Comparison of ENCODE assay signal across 13 cellular contexts in genomic region chr3:13891492-13892073, GRCh38. TPM values are rescaled to one million over a fixed set of nuclear protein-coding genes. Genes with fewer than 3 reads are reported as not detected.
DNase-seq lines count a peak whose midpoint lies in the region; TF ChIP-seq lines count a peak whose summit lies in the region.
"Had no signal": no experiment of that assay in that cellular context is flagged by ENCODE, and none has a peak within 500 bp of the region (broad histone marks: within the 10 kb centered on the region; RNA-seq: fewer than 3 reads in every experiment).

No MANE protein-coding gene starts in this region.

- H3K27ac Mint-ChIP-seq in CD4-positive, alpha-beta memory T cell: peak overlapping the region in 6 of 7 donors; percentile 53 to 93 (median 88)
- H3K27ac Mint-ChIP-seq in activated T-helper 2 cell treated with anti-CD3 and anti-CD28 coated beads, Interferon-gamma antibody, Interleukin-2, Interleukin-4, amounts not matched to agents 10 μg/mL and 5 μg/mL and 100 μg/mL, durations not matched to agents 14 hours and 24 hours and 36 hours: no peak overlapping the region

- no peak overlapping the region for H3K4me3 ChIP-seq in CD4-positive, alpha-beta memory T cell (ENCODE audit: low read length in 2 of 2)
- H3K4me3 ChIP-seq in MM.1S (ENCODE audit: low read length): no peak overlapping the region
- H3K4me3 ChIP-seq: gastrocnemius medialis, transverse colon had no signal

- intact Hi-C loops in CD4-positive, alpha-beta memory T cell (cut with micrococcal nuclease): loop anchor here (10.0 kb wide), 1 partner anchor 1053 kb away; the partner anchor contains the start of gene NR2C2
- intact Hi-C loops in activated T-helper 2 cell treated with anti-CD3 and anti-CD28 coated beads, Interferon-gamma antibody, Interleukin-2, Interleukin-4, amounts not matched to agents 10 μg/mL and 5 μg/mL and 100 μg/mL, durations not matched to agents 14 hours and 24 hours and 36 hours (cut with micrococcal nuclease): loop anchor here (10.0 kb wide), 1 partner anchor 407 kb away; the partner anchor contains the start of gene HDAC11

- CTCF ChIA-PET in CD4-positive, alpha-beta memory T cell (lab: Charles Lee; ENCODE audit: partially characterized antibody): interaction anchor here (1.3 to 21.5 kb wide), 5 partner anchors 11 to 396 kb away, joined by 3 to 996 read pairs (median 5); partner anchors contain the start of gene WNT7A

- H3K4me1 Mint-ChIP-seq in CD4-positive, alpha-beta memory T cell: peaks cover 15 to 62% (median 38%) of the 10 kb centered on the region in 4 donors
- H3K4me1 Mint-ChIP-seq in activated T-helper 2 cell treated with anti-CD3 and anti-CD28 coated beads, Interferon-gamma antibody, Interleukin-2, Interleukin-4, amounts not matched to agents 10 μg/mL and 5 μg/mL and 100 μg/mL, durations not matched to agents 14 hours and 24 hours and 36 hours (ENCODE audit: low read depth): peaks cover 20% of the 10 kb centered on the region

- H3K27me3 Mint-ChIP-seq in CD4-positive, alpha-beta memory T cell: peaks cover 0 to 2% of the 10 kb centered on the region in 2 donors
- peaks cover 3% of the 10 kb centered on the region for H3K27me3 Mint-ChIP-seq in activated T-helper 2 cell treated with anti-CD3 and anti-CD28 coated beads, Interferon-gamma antibody, Interleukin-2, Interleukin-4, amounts not matched to agents 10 μg/mL and 5 μg/mL and 100 μg/mL, durations not matched to agents 14 hours and 24 hours and 36 hours (ENCODE audit: low read depth)

- H3K27me3 ChIP-seq in CD4-positive, alpha-beta memory T cell (ENCODE audit: insufficient read depth, low read length): no peaks in the 10 kb centered on the region
- peaks cover 33% of the 10 kb centered on the region for H3K27me3 ChIP-seq in MM.1S (replicated peaks; ENCODE audit: insufficient read depth, low read length)
- H3K27me3 ChIP-seq: transverse colon had no signal

- in situ Hi-C loops in GM13977 (cut with MboI; ENCODE audit: low pct_unique_long_range_greater_than_20kb, low sequenced_read_pairs, unreplicated experiment): no loop called here
- in situ Hi-C loops in SK-MEL-5 (cut with HindIII; ENCODE audit: low pct_unique_long_range_greater_than_20kb, low sequenced_read_pairs): no loop called here

- H3K4me3 Mint-ChIP-seq in CD4-positive, alpha-beta memory T cell: peak overlapping the region in 4 of 8 donors; percentile 3 to 79 (median 66)
- no peak overlapping the region for H3K4me3 Mint-ChIP-seq in activated T-helper 2 cell treated with anti-CD3 and anti-CD28 coated beads, Interferon-gamma antibody, Interleukin-2, Interleukin-4, amounts not matched to agents 10 μg/mL and 5 μg/mL and 100 μg/mL, durations not matched to agents 14 hours and 24 hours and 36 hours (ENCODE audit: low read depth)

- H4K20me1 ChIP-seq in MM.1S (ENCODE audit: insufficient read depth, low read length): no peaks in the 10 kb centered on the region

- H3K36me3 ChIP-seq in CD4-positive, alpha-beta memory T cell (ENCODE audit: insufficient read depth, low read length): no peaks in the 10 kb centered on the region
- H3K36me3 ChIP-seq in MM.1S (replicated peaks; ENCODE audit: insufficient read depth, low read length): no peaks in the 10 kb centered on the region
- H3K36me3 ChIP-seq: gastrocnemius medialis, transverse colon had no signal

- H3K4me2 ChIP-seq in MM.1S (ENCODE audit: low read depth, low read length): no peak overlapping the region

- H3K9ac ChIP-seq in MM.1S (ENCODE audit: low read length): no peak overlapping the region

- no peak overlapping the region for H2AFZ ChIP-seq in MM.1S (ENCODE audit: low read length)

- H3K79me2 ChIP-seq in MM.1S (ENCODE audit: low read length): no peaks in the 10 kb centered on the region

- H3K9me3 Mint-ChIP-seq in CD4-positive, alpha-beta memory T cell: peaks cover 0 to 6% (median under 1%) of the 10 kb centered on the region in 8 donors
- H3K9me3 Mint-ChIP-seq in activated T-helper 2 cell treated with anti-CD3 and anti-CD28 coated beads, Interferon-gamma antibody, Interleukin-2, Interleukin-4, amounts not matched to agents 10 μg/mL and 5 μg/mL and 100 μg/mL, durations not matched to agents 14 hours and 24 hours and 36 hours: no peaks in the 10 kb centered on the region
- H3K9me3 Mint-ChIP-seq: T-helper 1 cell treated with Interleukin-12 subunit alpha and Interleukin-12 subunit beta and Interleukin-4 antibody, amounts not matched to agents 30 μg/mL and 1 μg/mL, for 36 hours had no signal

- H3K9me3 ChIP-seq in CD4-positive, alpha-beta memory T cell (ENCODE audit: control insufficient read depth in 1 of 2, low read length in 2 of 2): no peaks in the 10 kb centered on the region
- H3K9me3 ChIP-seq in MM.1S (replicated peaks; ENCODE audit: insufficient read depth, low read length): no peaks in the 10 kb centered on the region
- H3K9me3 ChIP-seq: gastrocnemius medialis, transverse colon had no signal

- H3K36me3 Mint-ChIP-seq in CD4-positive, alpha-beta memory T cell: peaks cover 0 to 5% of the 10 kb centered on the region in 2 donors
- no peaks in the 10 kb centered on the region for H3K36me3 Mint-ChIP-seq in activated T-helper 2 cell treated with anti-CD3 and anti-CD28 coated beads, Interferon-gamma antibody, Interleukin-2, Interleukin-4, amounts not matched to agents 10 μg/mL and 5 μg/mL and 100 μg/mL, durations not matched to agents 14 hours and 24 hours and 36 hours (ENCODE audit: low read depth)

- H3K4me1 ChIP-seq in CD4-positive, alpha-beta memory T cell (ENCODE audit: insufficient read depth, low read length): peaks cover 53% of the 10 kb centered on the region
- 0 out of 2 replicates have a peak, but pooled peaks cover 4% of the 10 kb centered on the region for H3K4me1 ChIP-seq in MM.1S (ENCODE audit: low read length)

- TF ChIP-seq CTCF in GM13977 (IDR thresholded peaks at IDR 0.05; ENCODE audit: extremely low read depth, insufficient read depth, missing control alignments) (no peak), MM.1S (IDR thresholded peaks at IDR 0.05; ENCODE audit: low read length) (no peak)

- no peak overlapping the region for H3K27ac ChIP-seq in CD4-positive, alpha-beta memory T cell (ENCODE audit: low read depth, low read length)
- H3K27ac ChIP-seq in MM.1S (ENCODE audit: low read length): no peak overlapping the region
- H3K27ac ChIP-seq: gastrocnemius medialis, transverse colon had no signal

- no peaks in the 10 kb centered on the region for H3K9me2 ChIP-seq in MM.1S (replicated peaks; ENCODE audit: insufficient read depth, low read length)

- DNase-seq in CD4-positive, alpha-beta memory T cell: peak in 1 of 5 donors; percentile 18
- DNase-seq in GM13977 (ENCODE audit: low spot score) (peak; percentile 17), SK-MEL-5 (ENCODE audit: low read depth, low spot score) (peak; percentile 43), iPS-NIHi7 (ENCODE audit: extremely low spot score) (peak; percentile 62), MM.1S (no peak), kidney glomerular epithelial cell (lab: John Stamatoyannopoulos, UW) (no peak)
- no peak for DNase-seq in activated T-helper 2 cell treated with anti-CD3 and anti-CD28 coated beads, Interferon-gamma antibody, Interleukin-2, Interleukin-4, amounts not matched to agents 10 μg/mL and 5 μg/mL and 100 μg/mL, durations not matched to agents 14 hours and 24 hours and 36 hours (ENCODE audit: low spot score)
- DNase-seq: cerebellar nuclear complex, gastrocnemius medialis, NCI-H526 treated with DMSO at 0.1 percent for 48 hours, transverse colon had no signal

- POLR2A ChIA-PET in CD4-positive, alpha-beta memory T cell (lab: Charles Lee; ENCODE audit: partially characterized antibody): interaction anchor here (0.6 to 4.4 kb wide), 15 partner anchors 12 to 876 kb away, joined by 3 to 55 read pairs (median 6); partner anchors contain the start of genes CHCHD4, LSM3, SLC6A6 and TMEM43

- peaks cover 6% of the 10 kb centered on the region; the same call in 1 of the 2 replicates for H3F3A ChIP-seq in MM.1S (ENCODE audit: insufficient read depth, low read length)

RNA-seq across cellular contexts. Expression of gene WNT7A, which starts 11.7 kb away (rescaled TPM):
- total RNA-seq in CD4-positive, alpha-beta memory T cell: 10 to 100 TPM; 18.0 to 19.3 TPM
- polyA plus RNA-seq in CD4-positive, alpha-beta memory T cell: 1 to 10 TPM; 8.3 to 9.0 TPM
- total RNA-seq in SK-MEL-5 (2014; rRNA removed; shearing (Covaris generic)): not detected in 2 replicates
- polyA plus RNA-seq in SK-MEL-5 (2015; cell fraction: cytosol; rRNA removed): not detected in 2 replicates
- polyA plus RNA-seq in SK-MEL-5 (2015; cell fraction: nucleus; rRNA removed): not detected in 2 replicates
- not detected in 2 replicates for total RNA-seq in activated T-helper 2 cell treated with anti-CD3 and anti-CD28 coated beads, Interferon-gamma antibody, Interleukin-2, Interleukin-4, amounts not matched to agents 10 μg/mL and 5 μg/mL and 100 μg/mL, durations not matched to agents 14 hours and 24 hours and 36 hours
- total RNA-seq: gastrocnemius medialis, lung microvascular endothelial cell, transverse colon had no signal

Comparison
In these comparisons a context has a peak if more than half of its experiments do, and no peak if none do; other contexts are left out.
1. DNase-seq: peak in GM13977 (single experiment), SK-MEL-5 (single experiment) and iPS-NIHi7 (single experiment); none in MM.1S (single experiment), kidney glomerular epithelial cell (single experiment) and activated T-helper 2 cell treated with anti-CD3 and anti-CD28 coated beads, Interferon-gamma antibody, Interleukin-2, Interleukin-4, amounts not matched to agents 10 μg/mL and 5 μg/mL and 100 μg/mL, durations not matched to agents 14 hours and 24 hours and 36 hours (single experiment).
2. RNA of gene WNT7A, which starts 11.7 kb away (total RNA-seq): 18.0 to 19.3 TPM in CD4-positive, alpha-beta memory T cell; not detected in SK-MEL-5 and not detected in activated T-helper 2 cell treated with anti-CD3 and anti-CD28 coated beads, Interferon-gamma antibody, Interleukin-2, Interleukin-4, amounts not matched to agents 10 μg/mL and 5 μg/mL and 100 μg/mL, durations not matched to agents 14 hours and 24 hours and 36 hours; every median in the first group is over 10 times any median in the second.